ENCODE assay signal across 2 cellular contexts in the genomic region with DNA sequence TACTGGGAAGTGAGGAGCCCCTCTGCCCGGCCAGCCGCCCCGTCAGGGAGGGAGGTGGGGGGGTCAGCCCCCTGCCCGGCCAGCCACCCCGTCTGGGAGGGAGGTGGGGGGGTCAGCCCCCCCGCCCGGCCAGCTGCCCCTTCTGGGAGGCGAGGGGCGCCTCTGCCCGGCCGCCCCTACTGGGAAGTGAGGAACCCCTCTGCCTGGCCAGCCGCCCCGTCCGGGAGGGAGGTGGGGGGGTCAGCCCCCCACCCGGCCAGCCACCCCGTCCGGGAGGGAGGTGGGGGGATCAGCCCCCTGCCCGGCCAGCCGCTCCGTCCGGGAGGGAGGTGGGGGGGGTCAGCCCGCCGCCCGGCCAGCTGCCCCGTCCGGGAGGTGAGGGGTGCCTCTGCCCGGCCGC. TPM values are rescaled to one million over a fixed set of nuclear protein-coding genes. Genes with fewer than 3 reads are reported as not detected.
"Had no signal": no experiment of that assay in that cellular context is flagged by ENCODE, and none has a peak within 500 bp of the region (broad histone marks: within the 10 kb centered on the region; RNA-seq: fewer than 3 reads in every experiment).

No MANE protein-coding gene starts in this region.

RNA-seq across cellular contexts. Expression of a gene that starts 57.4 kb away (rescaled TPM):
- total RNA-seq: G401, GM12878 had no signal
